8 cellular contexts compared by ENCODE assay signal in genomic region chr9:107487521-107488399, GRCh38. TPM values are rescaled to one million over a fixed set of nuclear protein-coding genes. Genes with fewer than 3 reads are reported as not detected.
DNase-seq lines count a peak whose midpoint lies in the region; ATAC-seq, FAIRE-seq and TF ChIP-seq lines count a peak whose summit lies in the region.

No MANE protein-coding gene starts in this region.

- POLR2A ChIA-PET in BJ (lab: Charles Lee), result no interaction called here

- H3K4me1 ChIP-seq in kidney (ENCODE audit: control insufficient read depth in 1 of 2, insufficient read depth in 1 of 2, low read depth in 1 of 2, low read length in 2 of 2), result peaks cover 10 to 19% of the 10 kb centered on the region in 2 donors

- TF ChIP-seq CTCF in BJ (IDR thresholded peaks at IDR 0.05; ENCODE audit: insufficient read depth, low read depth, low read length), result peak; percentile 59
- TF ChIP-seq CTCF in HL-60 (IDR thresholded peaks at IDR 0.05; ENCODE audit: insufficient read depth, low read length), result peak; percentile 30
- peak; percentile 56 to 83 for TF ChIP-seq CTCF in brain (conservative IDR thresholded peaks at IDR 0.05)
- peak; percentile 60 for TF ChIP-seq CTCF in kidney (IDR thresholded peaks at IDR 0.05; ENCODE audit: borderline replicate concordance, extremely low read depth, insufficient read depth)

- peaks cover 86% of the 10 kb centered on the region for H3K27me3 Mint-ChIP-seq in brain
- peaks cover 45 to 50% of the 10 kb centered on the region in 2 donors for H3K27me3 Mint-ChIP-seq in stimulated activated naive B cell treated with anti-CD40 and anti-IgM and Interleukin-4, amounts not matched to agents 10 μg/mL and 1 μg/mL and 100 μg/mL, for 72 hours

- peak overlapping the region; percentile 93 for H3K4me3 ChIP-seq in BJ (ENCODE audit: low read depth, low read length)
- peak overlapping the region; percentile 74 for H3K4me3 ChIP-seq in HL-60 (replicated peaks; ENCODE audit: insufficient read depth, low read length)
- H3K4me3 ChIP-seq in kidney (ENCODE audit: low read length in 2 of 2), result peak overlapping the region; percentile 75 to 80

- DNase-seq in BJ (ENCODE audit: low read depth) (no peak), HL-60 (ENCODE audit: low read depth in 1 of 2, low spot score in 1 of 2) (peak; percentile 36 to 53), kidney (peak; percentile 87), AG08396 (ENCODE audit: low spot score) (no peak), GDM1 (lab: John Stamatoyannopoulos, UW) (no peak)
- peak; percentile 29 for DNase-seq in stimulated activated naive B cell treated with anti-CD40 and anti-IgM and Interleukin-4, amounts not matched to agents 10 μg/mL and 1 μg/mL and 100 μg/mL, for 72 hours

- no peaks in the 10 kb centered on the region; the same call in 1 of the 2 replicates for H3K27me3 ChIP-seq in BJ (ENCODE audit: control insufficient read depth, insufficient read depth, low read length)
- peaks cover 17% of the 10 kb centered on the region for H3K27me3 ChIP-seq in HL-60 (ENCODE audit: insufficient read depth, poor library complexity, severe bottlenecking)

- peaks cover 20% of the 10 kb centered on the region for H3K36me3 Mint-ChIP-seq in brain
- peaks cover 3 to 8% of the 10 kb centered on the region in 2 donors for H3K36me3 Mint-ChIP-seq in stimulated activated naive B cell treated with anti-CD40 and anti-IgM and Interleukin-4, amounts not matched to agents 10 μg/mL and 1 μg/mL and 100 μg/mL, for 72 hours

- CTCF ChIA-PET in BJ (lab: Yijun Ruan, JAX), result interaction anchor here (0.6 to 1.9 kb wide), 6 partner anchors 9 to 1182 kb away, joined by 3 to 8 read pairs (median 3); no protein-coding TSS in a partner anchor

- peak; percentile 12 to 18 for ATAC-seq in stimulated activated naive B cell treated with anti-CD40 and anti-IgM and Interleukin-4, amounts not matched to agents 10 μg/mL and 1 μg/mL and 100 μg/mL, for 72 hours (replicated peaks)
- ATAC-seq in GM18909 (IDR thresholded peaks at IDR 0.05; ENCODE audit: poor library complexity, unreplicated experiment), result no peak

- intact Hi-C loops in kidney (cut with DNase I), result no loop called here

- H3K36me3 ChIP-seq in BJ (ENCODE audit: control insufficient read depth, insufficient read depth, low read length) (peaks cover 13% of the 10 kb centered on the region), kidney (ENCODE audit: control insufficient read depth in 1 of 2, insufficient read depth in 2 of 2, low read length in 2 of 2) (peaks cover 0 to 5% of the 10 kb centered on the region in 2 donors)

- H3K27ac ChIP-seq in HL-60 (replicated peaks), result no peak overlapping the region
- H3K27ac ChIP-seq in kidney (ENCODE audit: low read depth in 2 of 2, low read length in 2 of 2), result peak overlapping the region; percentile 74 to 80

- peak overlapping the region in 1 of 2 donors; percentile 81 for H3K9ac ChIP-seq in kidney (ENCODE audit: low read length in 2 of 2)

- FAIRE-seq in kidney (lab: Jason Lieb, UNC), result no peak

- H3K4me1 Mint-ChIP-seq in brain, result peaks cover 38% of the 10 kb centered on the region
- peaks cover 22 to 40% of the 10 kb centered on the region in 2 donors for H3K4me1 Mint-ChIP-seq in stimulated activated naive B cell treated with anti-CD40 and anti-IgM and Interleukin-4, amounts not matched to agents 10 μg/mL and 1 μg/mL and 100 μg/mL, for 72 hours

- peaks cover 0 to 3% (median 0%) of the 10 kb centered on the region in 5 experiments for H3K9me3 Mint-ChIP-seq in brain
- peaks cover 0 to 1% of the 10 kb centered on the region in 2 donors for H3K9me3 Mint-ChIP-seq in stimulated activated naive B cell treated with anti-CD40 and anti-IgM and Interleukin-4, amounts not matched to agents 10 μg/mL and 1 μg/mL and 100 μg/mL, for 72 hours

- peak overlapping the region; percentile 86 to 93 (median 91) for H3K4me3 Mint-ChIP-seq in brain
- H3K4me3 Mint-ChIP-seq in stimulated activated naive B cell treated with anti-CD40 and anti-IgM and Interleukin-4, amounts not matched to agents 10 μg/mL and 1 μg/mL and 100 μg/mL, for 72 hours, result peak overlapping the region; percentile 82 to 89

- no peaks in the 10 kb centered on the region for H3K9me3 ChIP-seq in kidney (ENCODE audit: control insufficient read depth in 1 of 2, low read length in 2 of 2)

- no peak overlapping the region for H3K27ac Mint-ChIP-seq in brain
- H3K27ac Mint-ChIP-seq in stimulated activated naive B cell treated with anti-CD40 and anti-IgM and Interleukin-4, amounts not matched to agents 10 μg/mL and 1 μg/mL and 100 μg/mL, for 72 hours, result peak overlapping the region; percentile 91

RNA-seq across cellular contexts. Expression of gene KLF4, which starts 1.8 kb away (rescaled TPM):
- polyA plus RNA-seq in BJ (2011; rRNA removed) (4.3 and 5.2 TPM in 2 replicates), brain (ENCODE audit: insufficient read depth, low read depth, low replicate concordance) (9.1 TPM), kidney (ENCODE audit: insufficient read depth, low read depth, low replicate concordance) (13.5 TPM)
- 3.5 and 4.3 TPM in 2 replicates for polyA minus RNA-seq in BJ (2011; rRNA and poly(A)+ RNA removed)
- total RNA-seq in kidney, result 69.4 TPM

Comparison
In these comparisons a context has a peak if more than half of its experiments do, and no peak if none do; other contexts are left out.
1. DNase-seq: peak in HL-60 (2 of 2), kidney (single experiment) and stimulated activated naive B cell treated with anti-CD40 and anti-IgM and Interleukin-4, amounts not matched to agents 10 μg/mL and 1 μg/mL and 100 μg/mL, for 72 hours (single experiment); none in BJ (single experiment), AG08396 (single experiment) and GDM1 (single experiment).
2. Peak in every context shown above with its lines, with median percentiles within 50 percentile points of each other: H3K4me3 ChIP-seq and CTCF ChIP-seq.